Comparison of ENCODE assay signal across 17 cellular contexts in the genomic region with DNA sequence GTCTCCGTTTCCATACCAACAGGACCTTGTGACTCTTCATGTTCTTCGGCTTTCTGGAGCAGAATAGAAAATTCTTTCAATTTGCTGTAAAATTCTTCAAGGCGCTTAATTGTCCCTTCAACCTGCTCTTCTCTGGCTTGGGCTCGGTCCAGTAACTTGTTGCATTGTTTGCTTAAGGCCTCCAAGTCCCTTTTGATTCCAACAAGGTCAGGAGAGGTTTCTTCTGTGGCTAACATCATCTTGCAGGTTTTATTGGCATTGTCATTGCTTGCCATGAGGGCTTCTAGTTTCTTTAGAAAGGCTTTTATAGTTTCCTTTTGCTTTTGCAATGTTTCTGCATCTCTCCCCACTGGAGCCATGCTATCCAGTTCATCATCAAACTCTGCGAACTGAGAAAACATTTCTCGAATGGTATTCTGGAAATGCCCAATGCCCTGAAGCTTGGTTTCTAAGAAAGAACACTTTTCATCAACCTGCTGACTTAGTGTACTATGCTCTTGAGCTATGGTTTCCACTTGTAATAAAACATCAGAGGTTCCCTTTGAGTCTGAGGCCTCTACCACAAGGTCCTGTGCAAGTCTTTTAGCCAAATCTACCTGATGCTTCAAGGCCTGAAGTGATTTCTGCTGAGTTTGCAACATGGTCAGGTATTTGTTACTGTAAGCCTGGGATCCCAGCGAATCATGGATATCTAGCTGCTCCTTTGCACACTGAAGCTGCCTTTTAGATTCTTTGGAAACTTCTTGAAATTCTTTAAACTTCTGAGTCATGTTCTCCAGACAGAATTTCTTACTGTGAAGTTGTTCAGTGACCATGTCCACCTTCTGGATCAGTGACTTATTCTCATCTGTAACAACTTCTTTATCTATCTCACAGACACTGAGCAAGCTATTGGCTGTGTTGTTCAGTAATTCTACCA.
DNase-seq lines count a peak whose midpoint lies in the region; ATAC-seq, FAIRE-seq and TF ChIP-seq lines count a peak whose summit lies in the region.
"Had no signal": no experiment of that assay in that cellular context is flagged by ENCODE, and none has a peak within 500 bp of the region (broad histone marks: within the 10 kb centered on the region; RNA-seq: fewer than 3 reads in every experiment).

No MANE protein-coding gene starts in this region.

- no peaks in the 10 kb centered on the region for H3K27me3 ChIP-seq in trophoblast cell (ENCODE audit: insufficient read depth, low read length)

- TF ChIP-seq CTCF in fibroblast of mammary gland (conservative IDR thresholded peaks at IDR 0.05; ENCODE audit: control insufficient read depth, insufficient read depth, low read depth, low read length), result no peak
- TF ChIP-seq CTCF in kidney (IDR thresholded peaks at IDR 0.05; ENCODE audit: borderline replicate concordance, extremely low read depth, insufficient read depth), result no peak

- no peaks in the 10 kb centered on the region for H3K79me2 ChIP-seq in trophoblast cell (ENCODE audit: control insufficient read depth, insufficient read depth, low read length, poor library complexity)
- H3K79me2 ChIP-seq: parathyroid adenoma had no signal

- H2AFZ ChIP-seq in trophoblast cell (ENCODE audit: insufficient read depth, low read length, poor library complexity), result no peak overlapping the region
- H2AFZ ChIP-seq: parathyroid adenoma had no signal

- H3K36me3 ChIP-seq in trophoblast cell (ENCODE audit: control insufficient read depth in 1 of 2, insufficient read depth in 2 of 2, low read length in 2 of 2) (peaks cover 0 to 4% of the 10 kb centered on the region in 2 experiments), kidney (ENCODE audit: control insufficient read depth in 1 of 2, insufficient read depth in 2 of 2, low read length in 2 of 2) (peaks cover 0 to 8% of the 10 kb centered on the region in 2 donors)

- no peaks in the 10 kb centered on the region for H3K9me3 ChIP-seq in trophoblast cell (ENCODE audit: insufficient read depth, low read depth, low read length)
- no peaks in the 10 kb centered on the region for H3K9me3 ChIP-seq in kidney (ENCODE audit: control insufficient read depth in 1 of 2, low read length in 2 of 2)

- no peak overlapping the region for H4K91ac ChIP-seq in trophoblast cell (ENCODE audit: low read depth, low read length)

- no peak overlapping the region for H2BK12ac ChIP-seq in trophoblast cell (ENCODE audit: low read length)

- no CpG with 5 or more reads among the region's 7 CpGs for WGBS in trophoblast cell (ENCODE audit: extremely low coverage, insufficient coverage, insufficient read length)

- H3K23ac ChIP-seq in trophoblast cell (ENCODE audit: low read length), result no peak overlapping the region

- no peak overlapping the region for H2AK5ac ChIP-seq in trophoblast cell (ENCODE audit: low read length)

- H2BK120ac ChIP-seq in trophoblast cell (ENCODE audit: insufficient read depth, low read length, poor library complexity), result no peak overlapping the region

- H3K4ac ChIP-seq in trophoblast cell (ENCODE audit: low read depth, low read length), result no peak overlapping the region

- H3K9ac ChIP-seq in trophoblast cell (ENCODE audit: low read length) (no peak overlapping the region), kidney (ENCODE audit: low read length in 2 of 2) (no peak overlapping the region)
- H3K9ac ChIP-seq: parathyroid adenoma had no signal

- in situ Hi-C loops in SK-MEL-5 (cut with HindIII; ENCODE audit: low pct_unique_long_range_greater_than_20kb, low sequenced_read_pairs), result no loop called here

- DNase-seq in DMS79 (lab: John Stamatoyannopoulos, UW), result peak; percentile 21
- DNase-seq in SK-MEL-5 (ENCODE audit: low read depth, low spot score), result peak; percentile 10
- peak; percentile 33 for DNase-seq in fibroblast of mammary gland (ENCODE audit: low read depth)
- DNase-seq in trophoblast cell, result peak; percentile 30 to 80
- DNase-seq in germinal center (ENCODE audit: low spot score), result no peak
- DNase-seq in NCI-H2196 (lab: John Stamatoyannopoulos, UW; ENCODE audit: unreplicated experiment), result no peak
- DNase-seq in kidney, result no peak
- DNase-seq: activated CD8-positive, alpha-beta memory T cell treated with anti-CD3 and anti-CD28 coated beads, Interleukin-2, amount 50 U/mL, for 4 hours; KBM-7; NCI-H1694; NCI-H526; SHP77; stimulated activated CD4-positive, alpha-beta T cell treated with anti-CD3 and anti-CD28 coated beads, Interleukin-2, amount 100 ng/mL, for 24 hours; WERI-Rb-1 had no signal

- no peak overlapping the region for H3K4me2 ChIP-seq in trophoblast cell (ENCODE audit: low read length)

- ATAC-seq in HG03159 (IDR thresholded peaks at IDR 0.05; ENCODE audit: unreplicated experiment), result no peak

- intact Hi-C loops in kidney (cut with DNase I), result no loop called here

- H3K4me1 ChIP-seq in trophoblast cell (ENCODE audit: control insufficient read depth in 1 of 2, insufficient read depth in 2 of 2, low read length in 2 of 2), result no peaks in the 10 kb centered on the region
- no peaks in the 10 kb centered on the region for H3K4me1 ChIP-seq in kidney (ENCODE audit: control insufficient read depth in 1 of 2, insufficient read depth in 1 of 2, low read depth in 1 of 2, low read length in 2 of 2)

- H3K14ac ChIP-seq in trophoblast cell (ENCODE audit: low read length), result no peak overlapping the region

- H3K79me1 ChIP-seq in trophoblast cell (ENCODE audit: low read length), result no peaks in the 10 kb centered on the region

- H4K12ac ChIP-seq in trophoblast cell (ENCODE audit: low read depth, low read length), result no peak overlapping the region

- no peak overlapping the region for H2BK5ac ChIP-seq in trophoblast cell (ENCODE audit: low read depth, low read length, poor library complexity)

- no peak overlapping the region for H3K27ac ChIP-seq in trophoblast cell (ENCODE audit: low read depth, low read length)
- H3K27ac ChIP-seq in kidney (ENCODE audit: low read depth in 2 of 2, low read length in 2 of 2), result no peak overlapping the region
- H3K27ac ChIP-seq: parathyroid adenoma, WERI-Rb-1 had no signal

- no peak for FAIRE-seq in kidney (lab: Jason Lieb, UNC)
- FAIRE-seq: G401.6 had no signal

- H3K18ac ChIP-seq in trophoblast cell (ENCODE audit: low read length), result no peak overlapping the region

- no peak overlapping the region for H4K8ac ChIP-seq in trophoblast cell (ENCODE audit: low read depth, low read length)

- H3K4me3 ChIP-seq in fibroblast of mammary gland (ENCODE audit: control insufficient read depth, low read depth, low read length) (no peak overlapping the region), trophoblast cell (ENCODE audit: low read depth, low read length) (no peak overlapping the region), kidney (ENCODE audit: low read length in 2 of 2) (no peak overlapping the region)

Comparison
In these comparisons a context has a peak if more than half of its experiments do, and no peak if none do; other contexts are left out.
1. DNase-seq: peak in DMS79 (single experiment), SK-MEL-5 (single experiment), fibroblast of mammary gland (single experiment) and trophoblast cell (2 of 2); none in germinal center (single experiment), NCI-H2196 (single experiment) and kidney (single experiment).